ENCODE assay signal across 1 cellular context in the genomic region with DNA sequence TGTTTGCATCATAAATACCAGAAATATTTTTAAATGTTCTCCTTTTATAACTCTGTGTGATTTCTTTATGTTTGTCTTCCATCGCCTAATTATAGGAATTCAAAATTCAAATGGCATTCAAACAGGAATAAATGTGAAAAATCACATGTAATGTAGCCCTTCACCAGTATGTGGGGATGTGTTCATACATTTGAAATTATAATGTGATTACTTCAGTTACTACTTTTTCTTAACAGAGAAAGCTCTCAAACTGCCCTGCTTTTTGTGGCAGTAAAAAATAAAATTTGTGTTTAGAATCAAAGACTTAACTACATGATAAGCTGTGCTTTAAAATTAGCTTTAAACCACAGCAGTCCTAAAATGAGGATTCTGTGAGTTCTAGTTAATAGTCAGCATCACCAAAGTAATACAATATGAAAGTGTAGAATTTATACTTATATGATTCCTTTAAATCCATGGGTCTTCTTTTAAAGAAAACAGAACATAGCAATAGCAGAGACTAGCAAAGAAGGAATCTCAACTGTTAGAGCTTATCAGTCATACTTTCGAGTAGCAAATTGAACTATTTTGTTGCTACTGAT.
TF ChIP-seq lines count a peak whose summit lies in the region.

No MANE protein-coding gene starts in this region.

TF ChIP-seq in WTC11, 78 proteins besides CTCF, POLR2A, EP300 and RAD21 (continued from another document):
- TF ChIP-seq, protein P1, sequence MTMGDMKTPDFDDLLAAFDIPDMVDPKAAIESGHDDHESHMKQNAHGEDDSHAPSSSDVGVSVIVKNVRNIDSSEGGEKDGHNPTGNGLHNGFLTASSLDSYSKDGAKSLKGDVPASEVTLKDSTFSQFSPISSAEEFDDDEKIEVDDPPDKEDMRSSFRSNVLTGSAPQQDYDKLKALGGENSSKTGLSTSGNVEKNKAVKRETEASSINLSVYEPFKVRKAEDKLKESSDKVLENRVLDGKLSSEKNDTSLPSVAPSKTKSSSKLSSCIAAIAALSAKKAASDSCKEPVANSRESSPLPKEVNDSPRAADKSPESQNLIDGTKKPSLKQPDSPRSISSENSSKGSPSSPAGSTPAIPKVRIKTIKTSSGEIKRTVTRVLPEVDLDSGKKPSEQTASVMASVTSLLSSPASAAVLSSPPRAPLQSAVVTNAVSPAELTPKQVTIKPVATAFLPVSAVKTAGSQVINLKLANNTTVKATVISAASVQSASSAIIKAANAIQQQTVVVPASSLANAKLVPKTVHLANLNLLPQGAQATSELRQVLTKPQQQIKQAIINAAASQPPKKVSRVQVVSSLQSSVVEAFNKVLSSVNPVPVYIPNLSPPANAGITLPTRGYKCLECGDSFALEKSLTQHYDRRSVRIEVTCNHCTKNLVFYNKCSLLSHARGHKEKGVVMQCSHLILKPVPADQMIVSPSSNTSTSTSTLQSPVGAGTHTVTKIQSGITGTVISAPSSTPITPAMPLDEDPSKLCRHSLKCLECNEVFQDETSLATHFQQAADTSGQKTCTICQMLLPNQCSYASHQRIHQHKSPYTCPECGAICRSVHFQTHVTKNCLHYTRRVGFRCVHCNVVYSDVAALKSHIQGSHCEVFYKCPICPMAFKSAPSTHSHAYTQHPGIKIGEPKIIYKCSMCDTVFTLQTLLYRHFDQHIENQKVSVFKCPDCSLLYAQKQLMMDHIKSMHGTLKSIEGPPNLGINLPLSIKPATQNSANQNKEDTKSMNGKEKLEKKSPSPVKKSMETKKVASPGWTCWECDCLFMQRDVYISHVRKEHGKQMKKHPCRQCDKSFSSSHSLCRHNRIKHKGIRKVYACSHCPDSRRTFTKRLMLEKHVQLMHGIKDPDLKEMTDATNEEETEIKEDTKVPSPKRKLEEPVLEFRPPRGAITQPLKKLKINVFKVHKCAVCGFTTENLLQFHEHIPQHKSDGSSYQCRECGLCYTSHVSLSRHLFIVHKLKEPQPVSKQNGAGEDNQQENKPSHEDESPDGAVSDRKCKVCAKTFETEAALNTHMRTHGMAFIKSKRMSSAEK (CRISPR knock-in tag; IDR thresholded peaks at IDR 0.05; ENCODE audit: borderline replicate concordance) = no peak
- TF ChIP-seq, protein P2, sequence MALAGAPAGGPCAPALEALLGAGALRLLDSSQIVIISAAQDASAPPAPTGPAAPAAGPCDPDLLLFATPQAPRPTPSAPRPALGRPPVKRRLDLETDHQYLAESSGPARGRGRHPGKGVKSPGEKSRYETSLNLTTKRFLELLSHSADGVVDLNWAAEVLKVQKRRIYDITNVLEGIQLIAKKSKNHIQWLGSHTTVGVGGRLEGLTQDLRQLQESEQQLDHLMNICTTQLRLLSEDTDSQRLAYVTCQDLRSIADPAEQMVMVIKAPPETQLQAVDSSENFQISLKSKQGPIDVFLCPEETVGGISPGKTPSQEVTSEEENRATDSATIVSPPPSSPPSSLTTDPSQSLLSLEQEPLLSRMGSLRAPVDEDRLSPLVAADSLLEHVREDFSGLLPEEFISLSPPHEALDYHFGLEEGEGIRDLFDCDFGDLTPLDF (CRISPR knock-in tag; IDR thresholded peaks at IDR 0.05) = no peak
- TF ChIP-seq USF1 (CRISPR knock-in tag; IDR thresholded peaks at IDR 0.05) (no peak), ZNF263 (CRISPR knock-in tag; IDR thresholded peaks at IDR 0.05; ENCODE audit: low read depth) (no peak), NFYB (CRISPR knock-in tag; conservative IDR thresholded peaks at IDR 0.05; ENCODE audit: low read depth) (no peak), PRDM15 (CRISPR knock-in tag; IDR thresholded peaks at IDR 0.05) (no peak)
TF ChIP-seq in WTC11: peak in this region for 0.
